Comparison of ENCODE assay signal across 21 cellular contexts in the genomic region with DNA sequence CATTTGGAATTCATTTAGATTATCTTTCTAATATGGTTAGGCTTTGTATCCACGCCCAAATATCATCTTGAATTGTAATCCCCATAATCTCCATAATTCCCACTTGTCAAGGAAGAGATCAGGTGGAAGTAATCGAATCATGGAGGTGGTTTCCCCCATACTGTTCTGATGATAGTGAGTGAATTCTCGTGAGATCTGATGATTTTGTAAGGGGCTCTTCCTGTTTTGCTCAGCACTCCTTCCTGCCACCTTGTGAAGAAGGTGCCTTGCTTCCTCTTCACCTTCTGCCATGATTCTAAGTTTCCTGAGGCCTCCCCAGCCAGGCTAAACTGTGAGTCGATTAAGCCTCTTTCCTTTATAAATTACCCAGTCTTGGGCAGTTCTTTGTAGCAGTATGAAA.
DNase-seq lines count a peak whose midpoint lies in the region; ATAC-seq, FAIRE-seq and TF ChIP-seq lines count a peak whose summit lies in the region.
"Had no signal": no experiment of that assay in that cellular context is flagged by ENCODE, and none has a peak within 500 bp of the region (broad histone marks: within the 10 kb centered on the region; RNA-seq: fewer than 3 reads in every experiment).

No MANE protein-coding gene starts in this region.

- no peaks in the 10 kb centered on the region for H3K9me3 Mint-ChIP-seq in GM23338
- H3K9me3 Mint-ChIP-seq: CD4-positive, alpha-beta T cell had no signal

- H3K4me3 Mint-ChIP-seq in GM23338: no peak overlapping the region
- H3K4me3 Mint-ChIP-seq: CD4-positive, alpha-beta T cell; HFFc6 had no signal

- H2AFZ ChIP-seq in GM23338 (peak overlapping the region; percentile 39; the same call in 1 of the 2 replicates), OCI-LY7 (ENCODE audit: low read length) (peak overlapping the region; percentile 91)

- H3K9me2 ChIP-seq in GM23338 (ENCODE audit: insufficient read depth) (no peaks in the 10 kb centered on the region), OCI-LY7 (ENCODE audit: insufficient read depth, low read length) (no peaks in the 10 kb centered on the region)

- H3K9me3 ChIP-seq in OCI-LY7 (ENCODE audit: low read length): no peaks in the 10 kb centered on the region
- H3K9me3 ChIP-seq: BLaER1 treated with 17β-estradiol and CSF1 and Interleukin-3, amounts not matched to agents 10 nM and 100 nM; HAP-1 had no signal

- H3K27ac ChIP-seq in GM23338 (ENCODE audit: low read depth) (no peak overlapping the region), OCI-LY7 (ENCODE audit: low read depth, low read length, poor library complexity, severe bottlenecking) (no peak overlapping the region)
- H3K27ac ChIP-seq: BLaER1 treated with 17β-estradiol and CSF1 and Interleukin-3, amounts not matched to agents 10 nM and 100 nM had no signal

- ATAC-seq in GM23338: no peak
- peak; percentile 51 for ATAC-seq in HG03432 (IDR thresholded peaks at IDR 0.05; ENCODE audit: unreplicated experiment)
- ATAC-seq in GM18519 (IDR thresholded peaks at IDR 0.05; ENCODE audit: low FRiP score, unreplicated experiment): no peak

- H3K4me3 ChIP-seq in GM23338 (no peak overlapping the region), OCI-LY7 (ENCODE audit: low read depth, low read length, poor library complexity, severe bottlenecking) (peak overlapping the region; percentile 44), bronchial epithelial cell (ENCODE audit: low read depth, low read length) (no peak overlapping the region)
- H3K4me3 ChIP-seq: BLaER1 treated with 17β-estradiol and CSF1 and Interleukin-3, amounts not matched to agents 10 nM and 100 nM; HAP-1 had no signal

- DNase-seq in GM23338 (ENCODE audit: low spot score) (no peak), OCI-LY7 (ENCODE audit: low spot score) (peak; percentile 42), bronchial epithelial cell (ENCODE audit: low read depth) (no peak), GM10266 (ENCODE audit: extremely low spot score) (no peak), DMS53 (lab: John Stamatoyannopoulos, UW) (no peak)
- no peak for DNase-seq in stimulated activated CD4-positive, alpha-beta T cell treated with anti-CD3 and anti-CD28 coated beads, Interleukin-12 subunit alpha, Interleukin-12 subunit beta, amount 100 ng/mL, for 4 hours
- DNase-seq: ACHN; Calu3; CD4-positive, alpha-beta T cell; DMS79 treated with DMSO at 0.1 percent for 48 hours; EL; GDM1; GOT3; HFFc6; IMR-90; KBM-7 had no signal

- BruUV-seq in OCI-LY7 (replicated peaks; lab: Mats Ljungman, UMichigan): no TSS peak

- no peaks in the 10 kb centered on the region for H3F3A ChIP-seq in GM23338 (replicated peaks; ENCODE audit: low read depth)

- H3K79me2 ChIP-seq in GM23338 (replicated peaks; ENCODE audit: insufficient read depth) (no peaks in the 10 kb centered on the region), OCI-LY7 (ENCODE audit: insufficient read depth, low read depth, low read length) (no peaks in the 10 kb centered on the region)

- TF ChIP-seq CTCF in GM23338 (conservative IDR thresholded peaks at IDR 0.05; ENCODE audit: low read depth in 2 of 2): no peak
- no peak for TF ChIP-seq CTCF in OCI-LY7 (conservative IDR thresholded peaks at IDR 0.05; ENCODE audit: low read length)
- no peak for TF ChIP-seq CTCF in bronchial epithelial cell (IDR thresholded peaks at IDR 0.05; ENCODE audit: insufficient read depth, low read length, severe bottlenecking)
- TF ChIP-seq CTCF in GM10266 (IDR thresholded peaks at IDR 0.05; ENCODE audit: control insufficient read depth, insufficient read depth, low read depth, missing control alignments): no peak

- POLR2A ChIA-PET in OCI-LY7 (lab: Charles Lee): interaction anchor here (0.7 kb wide), 1 partner anchor 907 kb away, joined by 3 read pairs; no protein-coding TSS in a partner anchor

- CTCF ChIA-PET in OCI-LY7 (lab: Charles Lee; ENCODE audit: unreplicated experiment): no interaction called here

- FAIRE-seq in bronchial epithelial cell (lab: Jason Lieb, UNC): peak; percentile 52
- FAIRE-seq: GM18507 had no signal

- intact Hi-C loops in OCI-LY7 (cut with micrococcal nuclease; ENCODE audit: unreplicated experiment): no loop called here

- no peaks in the 10 kb centered on the region for H4K20me1 ChIP-seq in GM23338 (replicated peaks; ENCODE audit: insufficient read depth)
- no peaks in the 10 kb centered on the region for H4K20me1 ChIP-seq in OCI-LY7 (ENCODE audit: insufficient read depth, low read length)
- H4K20me1 ChIP-seq: BLaER1 treated with 17β-estradiol and CSF1 and Interleukin-3, amounts not matched to agents 10 nM and 100 nM had no signal

- H3K36me3 ChIP-seq in GM23338 (ENCODE audit: insufficient read depth): no peaks in the 10 kb centered on the region
- no peaks in the 10 kb centered on the region for H3K36me3 ChIP-seq in OCI-LY7 (ENCODE audit: insufficient read depth, low read length)
- H3K36me3 ChIP-seq in bronchial epithelial cell (ENCODE audit: control insufficient read depth, insufficient read depth, low read length): no peaks in the 10 kb centered on the region
- H3K36me3 ChIP-seq: BLaER1 treated with 17β-estradiol and CSF1 and Interleukin-3, amounts not matched to agents 10 nM and 100 nM; HAP-1 had no signal

- H3K4me1 ChIP-seq in GM23338 (ENCODE audit: insufficient read depth): no peaks in the 10 kb centered on the region
- no peaks in the 10 kb centered on the region for H3K4me1 ChIP-seq in OCI-LY7 (ENCODE audit: insufficient read depth, low read length, poor library complexity, severe bottlenecking)
- H3K4me1 ChIP-seq: BLaER1 treated with 17β-estradiol and CSF1 and Interleukin-3, amounts not matched to agents 10 nM and 100 nM; HAP-1 had no signal

- H3K4me2 ChIP-seq in GM23338 (no peak overlapping the region), OCI-LY7 (ENCODE audit: low read length) (peak overlapping the region; percentile 26; the same call in 1 of the 2 replicates)
- H3K4me2 ChIP-seq: BLaER1 treated with 17β-estradiol and CSF1 and Interleukin-3, amounts not matched to agents 10 nM and 100 nM had no signal

- H3K36me3 Mint-ChIP-seq in GM23338 (ENCODE audit: low read depth): no peaks in the 10 kb centered on the region

- H3K27me3 Mint-ChIP-seq in GM23338 (ENCODE audit: insufficient read depth, low read depth, poor library complexity): no peaks in the 10 kb centered on the region
- H3K27me3 Mint-ChIP-seq: CD4-positive, alpha-beta T cell had no signal

- H3K27ac Mint-ChIP-seq in GM23338: no peak overlapping the region
- H3K27ac Mint-ChIP-seq: CD4-positive, alpha-beta T cell; HFFc6 had no signal

- no peaks in the 10 kb centered on the region for H3K27me3 ChIP-seq in GM23338 (ENCODE audit: insufficient read depth)
- no peaks in the 10 kb centered on the region for H3K27me3 ChIP-seq in bronchial epithelial cell (ENCODE audit: control insufficient read depth, insufficient read depth, low read length)
- H3K27me3 ChIP-seq: BLaER1 treated with 17β-estradiol and CSF1 and Interleukin-3, amounts not matched to agents 10 nM and 100 nM had no signal

- peaks cover 5% of the 10 kb centered on the region; the same call in 1 of the 3 replicates for H3K4me1 Mint-ChIP-seq in GM23338
